ENCODE assay signal across 1 cellular context in the genomic region with DNA sequence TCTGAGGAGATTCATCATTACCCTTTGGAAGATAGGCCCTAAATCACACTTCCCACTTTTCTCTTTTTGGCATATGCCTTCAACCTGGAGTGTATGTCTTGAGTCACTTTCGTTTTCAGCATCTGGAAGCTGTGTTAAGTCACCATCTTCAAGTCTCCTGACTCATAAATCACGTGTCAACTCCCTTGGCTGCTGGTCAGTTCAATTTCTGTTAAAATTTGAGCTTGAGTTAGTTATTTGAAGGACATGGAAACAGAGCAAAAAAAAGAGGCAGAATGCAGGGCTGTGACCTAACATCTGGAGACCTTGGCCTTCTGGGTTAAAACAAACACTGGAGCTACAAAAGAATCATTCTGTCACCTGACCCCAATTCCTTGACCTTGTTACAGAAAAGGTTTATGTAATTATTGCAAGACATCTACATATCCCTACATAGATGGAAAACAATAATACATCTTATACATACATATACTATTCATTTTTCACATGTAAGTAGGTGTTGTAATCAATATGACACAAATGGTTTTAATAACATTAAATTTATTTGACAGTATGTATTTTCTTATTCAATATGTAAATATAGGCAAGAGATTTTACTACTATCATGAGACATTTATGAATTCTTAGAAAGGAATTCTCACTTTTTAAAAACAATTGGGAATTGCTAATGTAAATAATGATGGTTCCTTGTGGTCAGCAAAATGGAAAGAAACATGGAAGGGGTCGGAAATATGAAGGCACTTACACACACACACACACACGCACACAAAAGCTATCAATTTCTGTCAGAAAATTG.
TF ChIP-seq lines count a peak whose summit lies in the region.

No MANE protein-coding gene starts in this region.

TF ChIP-seq in HepG2, 621 proteins besides CTCF, POLR2A, EP300 and RAD21 (continued from another document):
- TF ChIP-seq, protein P1, sequence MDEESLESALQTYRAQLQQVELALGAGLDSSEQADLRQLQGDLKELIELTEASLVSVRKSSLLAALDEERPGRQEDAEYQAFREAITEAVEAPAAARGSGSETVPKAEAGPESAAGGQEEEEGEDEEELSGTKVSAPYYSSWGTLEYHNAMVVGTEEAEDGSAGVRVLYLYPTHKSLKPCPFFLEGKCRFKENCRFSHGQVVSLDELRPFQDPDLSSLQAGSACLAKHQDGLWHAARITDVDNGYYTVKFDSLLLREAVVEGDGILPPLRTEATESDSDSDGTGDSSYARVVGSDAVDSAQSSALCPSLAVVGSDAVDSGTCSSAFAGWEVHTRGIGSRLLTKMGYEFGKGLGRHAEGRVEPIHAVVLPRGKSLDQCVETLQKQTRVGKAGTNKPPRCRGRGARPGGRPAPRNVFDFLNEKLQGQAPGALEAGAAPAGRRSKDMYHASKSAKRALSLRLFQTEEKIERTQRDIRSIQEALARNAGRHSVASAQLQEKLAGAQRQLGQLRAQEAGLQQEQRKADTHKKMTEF (CRISPR knock-in tag; IDR thresholded peaks at IDR 0.05): peak; percentile 51
- TF ChIP-seq, protein P2, sequence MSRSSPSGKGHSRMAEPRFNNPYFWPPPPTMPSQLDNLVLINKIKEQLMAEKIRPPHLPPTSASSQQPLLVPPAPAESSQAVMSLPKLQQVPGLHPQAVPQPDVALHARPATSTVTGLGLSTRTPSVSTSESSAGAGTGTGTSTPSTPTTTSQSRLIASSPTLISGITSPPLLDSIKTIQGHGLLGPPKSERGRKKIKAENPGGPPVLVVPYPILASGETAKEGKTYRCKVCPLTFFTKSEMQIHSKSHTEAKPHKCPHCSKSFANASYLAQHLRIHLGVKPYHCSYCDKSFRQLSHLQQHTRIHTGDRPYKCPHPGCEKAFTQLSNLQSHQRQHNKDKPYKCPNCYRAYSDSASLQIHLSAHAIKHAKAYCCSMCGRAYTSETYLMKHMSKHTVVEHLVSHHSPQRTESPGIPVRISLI (CRISPR knock-in tag; IDR thresholded peaks at IDR 0.05; ENCODE audit: borderline replicate concordance): peak; percentile 97
- TF ChIP-seq SAP130 (CRISPR knock-in tag; IDR thresholded peaks at IDR 0.05; ENCODE audit: low read depth) (peak; percentile 27; the same call in 1 of the 2 replicates), ZNF615 (CRISPR knock-in tag; IDR thresholded peaks at IDR 0.05; ENCODE audit: borderline replicate concordance) (no peak), POLR2AphosphoS5 (IDR thresholded peaks at IDR 0.05; ENCODE audit: low read depth, low read length) (no peak), FOXJ3 (CRISPR knock-in tag; IDR thresholded peaks at IDR 0.05; ENCODE audit: borderline replicate concordance) (peak; percentile 92; the same call in 1 of the 2 replicates), SYNCRIP (IDR thresholded peaks at IDR 0.05; ENCODE audit: insufficient read depth, low read depth, low read length) (no peak), ETV5 (CRISPR knock-in tag; IDR thresholded peaks at IDR 0.05; ENCODE audit: borderline replicate concordance) (peak; percentile 7; the same call in 1 of the 2 replicates)
- TF ChIP-seq, protein P3, sequence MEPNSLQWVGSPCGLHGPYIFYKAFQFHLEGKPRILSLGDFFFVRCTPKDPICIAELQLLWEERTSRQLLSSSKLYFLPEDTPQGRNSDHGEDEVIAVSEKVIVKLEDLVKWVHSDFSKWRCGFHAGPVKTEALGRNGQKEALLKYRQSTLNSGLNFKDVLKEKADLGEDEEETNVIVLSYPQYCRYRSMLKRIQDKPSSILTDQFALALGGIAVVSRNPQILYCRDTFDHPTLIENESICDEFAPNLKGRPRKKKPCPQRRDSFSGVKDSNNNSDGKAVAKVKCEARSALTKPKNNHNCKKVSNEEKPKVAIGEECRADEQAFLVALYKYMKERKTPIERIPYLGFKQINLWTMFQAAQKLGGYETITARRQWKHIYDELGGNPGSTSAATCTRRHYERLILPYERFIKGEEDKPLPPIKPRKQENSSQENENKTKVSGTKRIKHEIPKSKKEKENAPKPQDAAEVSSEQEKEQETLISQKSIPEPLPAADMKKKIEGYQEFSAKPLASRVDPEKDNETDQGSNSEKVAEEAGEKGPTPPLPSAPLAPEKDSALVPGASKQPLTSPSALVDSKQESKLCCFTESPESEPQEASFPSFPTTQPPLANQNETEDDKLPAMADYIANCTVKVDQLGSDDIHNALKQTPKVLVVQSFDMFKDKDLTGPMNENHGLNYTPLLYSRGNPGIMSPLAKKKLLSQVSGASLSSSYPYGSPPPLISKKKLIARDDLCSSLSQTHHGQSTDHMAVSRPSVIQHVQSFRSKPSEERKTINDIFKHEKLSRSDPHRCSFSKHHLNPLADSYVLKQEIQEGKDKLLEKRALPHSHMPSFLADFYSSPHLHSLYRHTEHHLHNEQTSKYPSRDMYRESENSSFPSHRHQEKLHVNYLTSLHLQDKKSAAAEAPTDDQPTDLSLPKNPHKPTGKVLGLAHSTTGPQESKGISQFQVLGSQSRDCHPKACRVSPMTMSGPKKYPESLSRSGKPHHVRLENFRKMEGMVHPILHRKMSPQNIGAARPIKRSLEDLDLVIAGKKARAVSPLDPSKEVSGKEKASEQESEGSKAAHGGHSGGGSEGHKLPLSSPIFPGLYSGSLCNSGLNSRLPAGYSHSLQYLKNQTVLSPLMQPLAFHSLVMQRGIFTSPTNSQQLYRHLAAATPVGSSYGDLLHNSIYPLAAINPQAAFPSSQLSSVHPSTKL (CRISPR knock-in tag; IDR thresholded peaks at IDR 0.05): peak; percentile 99
- TF ChIP-seq, protein P4, sequence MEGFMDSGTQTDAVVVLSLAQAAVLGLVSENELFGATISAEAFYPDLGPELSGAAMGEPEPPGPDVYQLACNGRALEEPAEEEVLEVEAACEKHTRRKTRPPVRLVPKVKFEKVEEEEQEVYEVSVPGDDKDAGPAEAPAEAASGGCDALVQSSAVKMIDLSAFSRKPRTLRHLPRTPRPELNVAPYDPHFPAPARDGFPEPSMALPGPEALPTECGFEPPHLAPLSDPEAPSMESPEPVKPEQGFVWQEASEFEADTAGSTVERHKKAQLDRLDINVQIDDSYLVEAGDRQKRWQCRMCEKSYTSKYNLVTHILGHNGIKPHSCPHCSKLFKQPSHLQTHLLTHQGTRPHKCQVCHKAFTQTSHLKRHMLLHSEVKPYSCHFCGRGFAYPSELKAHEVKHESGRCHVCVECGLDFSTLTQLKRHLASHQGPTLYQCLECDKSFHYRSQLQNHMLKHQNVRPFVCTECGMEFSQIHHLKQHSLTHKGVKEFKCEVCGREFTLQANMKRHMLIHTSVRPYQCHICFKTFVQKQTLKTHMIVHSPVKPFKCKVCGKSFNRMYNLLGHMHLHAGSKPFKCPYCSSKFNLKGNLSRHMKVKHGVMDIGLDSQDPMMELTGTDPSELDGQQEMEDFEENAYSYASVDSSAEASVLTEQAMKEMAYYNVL (CRISPR knock-in tag; IDR thresholded peaks at IDR 0.05; ENCODE audit: borderline replicate concordance): peak; percentile 45; the same call in 1 of the 2 replicates
- TF ChIP-seq, protein P5, sequence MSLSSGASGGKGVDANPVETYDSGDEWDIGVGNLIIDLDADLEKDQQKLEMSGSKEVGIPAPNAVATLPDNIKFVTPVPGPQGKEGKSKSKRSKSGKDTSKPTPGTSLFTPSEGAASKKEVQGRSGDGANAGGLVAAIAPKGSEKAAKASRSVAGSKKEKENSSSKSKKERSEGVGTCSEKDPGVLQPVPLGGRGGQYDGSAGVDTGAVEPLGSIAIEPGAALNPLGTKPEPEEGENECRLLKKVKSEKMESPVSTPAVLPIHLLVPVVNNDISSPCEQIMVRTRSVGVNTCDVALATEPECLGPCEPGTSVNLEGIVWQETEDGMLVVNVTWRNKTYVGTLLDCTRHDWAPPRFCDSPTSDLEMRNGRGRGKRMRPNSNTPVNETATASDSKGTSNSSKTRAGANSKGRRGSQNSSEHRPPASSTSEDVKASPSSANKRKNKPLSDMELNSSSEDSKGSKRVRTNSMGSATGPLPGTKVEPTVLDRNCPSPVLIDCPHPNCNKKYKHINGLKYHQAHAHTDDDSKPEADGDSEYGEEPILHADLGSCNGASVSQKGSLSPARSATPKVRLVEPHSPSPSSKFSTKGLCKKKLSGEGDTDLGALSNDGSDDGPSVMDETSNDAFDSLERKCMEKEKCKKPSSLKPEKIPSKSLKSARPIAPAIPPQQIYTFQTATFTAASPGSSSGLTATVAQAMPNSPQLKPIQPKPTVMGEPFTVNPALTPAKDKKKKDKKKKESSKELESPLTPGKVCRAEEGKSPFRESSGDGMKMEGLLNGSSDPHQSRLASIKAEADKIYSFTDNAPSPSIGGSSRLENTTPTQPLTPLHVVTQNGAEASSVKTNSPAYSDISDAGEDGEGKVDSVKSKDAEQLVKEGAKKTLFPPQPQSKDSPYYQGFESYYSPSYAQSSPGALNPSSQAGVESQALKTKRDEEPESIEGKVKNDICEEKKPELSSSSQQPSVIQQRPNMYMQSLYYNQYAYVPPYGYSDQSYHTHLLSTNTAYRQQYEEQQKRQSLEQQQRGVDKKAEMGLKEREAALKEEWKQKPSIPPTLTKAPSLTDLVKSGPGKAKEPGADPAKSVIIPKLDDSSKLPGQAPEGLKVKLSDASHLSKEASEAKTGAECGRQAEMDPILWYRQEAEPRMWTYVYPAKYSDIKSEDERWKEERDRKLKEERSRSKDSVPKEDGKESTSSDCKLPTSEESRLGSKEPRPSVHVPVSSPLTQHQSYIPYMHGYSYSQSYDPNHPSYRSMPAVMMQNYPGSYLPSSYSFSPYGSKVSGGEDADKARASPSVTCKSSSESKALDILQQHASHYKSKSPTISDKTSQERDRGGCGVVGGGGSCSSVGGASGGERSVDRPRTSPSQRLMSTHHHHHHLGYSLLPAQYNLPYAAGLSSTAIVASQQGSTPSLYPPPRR (CRISPR knock-in tag; IDR thresholded peaks at IDR 0.05; ENCODE audit: borderline replicate concordance): peak; percentile 87; the same call in 1 of the 2 replicates
